In genomic region chrX:121456315-121456714, GRCh38 we compare ENCODE assay signal across 15 cellular contexts.
DNase-seq lines count a peak whose midpoint lies in the region; ATAC-seq, FAIRE-seq and TF ChIP-seq lines count a peak whose summit lies in the region.
"Had no signal": no experiment of that assay in that cellular context is flagged by ENCODE, and none has a peak within 500 bp of the region (broad histone marks: within the 10 kb centered on the region; RNA-seq: fewer than 3 reads in every experiment).

No MANE protein-coding gene starts in this region.

- CTCF ChIA-PET in GM12878 (lab: Yijun Ruan, JAX), result no interaction called here
- CTCF ChIA-PET in activated CD4-positive, alpha-beta memory T cell treated with anti-CD3 and anti-CD28 coated beads for 36 hours (lab: Charles Lee), result no interaction called here

- H3K4me3 ChIP-seq in GM12878, result no peak overlapping the region
- H3K4me3 ChIP-seq: lung had no signal

- TF ChIP-seq POLR2A in GM12878 (IDR thresholded peaks at IDR 0.05; ENCODE audit: low read depth, low read length), result no peak

- no peaks in the 10 kb centered on the region for H3K27me3 Mint-ChIP-seq in activated CD4-positive, alpha-beta memory T cell treated with anti-CD3 and anti-CD28 coated beads for 36 hours
- H3K27me3 Mint-ChIP-seq: activated CD4-positive, alpha-beta memory T cell treated with anti-CD3 and anti-CD28 coated beads, Interleukin-2, amount 10 ng/mL, durations not matched to agents 7 days and 5 days had no signal

- no peak for TF ChIP-seq EP300 in GM12878 (IDR thresholded peaks at IDR 0.05; ENCODE audit: borderline replicate concordance in 1 of 2, control insufficient read depth in 1 of 2, low read depth in 2 of 2, low read length in 2 of 2)

- H3K9me3 ChIP-seq in GM12878 (replicated peaks; ENCODE audit: control insufficient read depth, insufficient read depth, low read length), result no peaks in the 10 kb centered on the region
- H3K9me3 ChIP-seq: Caco-2 had no signal

- H3K79me2 ChIP-seq in GM12878 (ENCODE audit: control insufficient read depth, insufficient read depth, low read length), result no peaks in the 10 kb centered on the region

- H3K27ac ChIP-seq in GM12878 (ENCODE audit: control insufficient read depth, insufficient read depth), result no peak overlapping the region

- no peak overlapping the region for H3K4me3 Mint-ChIP-seq in activated CD4-positive, alpha-beta memory T cell treated with anti-CD3 and anti-CD28 coated beads for 36 hours
- H3K4me3 Mint-ChIP-seq: activated CD4-positive, alpha-beta memory T cell treated with anti-CD3 and anti-CD28 coated beads, Interleukin-2, amount 10 ng/mL, durations not matched to agents 7 days and 5 days had no signal

- RAD21 ChIA-PET in GM12878 (lab: Charles Lee; ENCODE audit: unreplicated experiment), result interaction anchor here (1.0 kb wide), 1 partner anchor 201 kb away, joined by 3 read pairs; no protein-coding TSS in a partner anchor

- SMC1A ChIA-PET in GM12878 (lab: Charles Lee; ENCODE audit: uncharacterized antibody, unreplicated experiment), result interaction anchor here (1.0 to 1.1 kb wide), 2 partner anchors 134 to 459 kb away, joined by 3 read pairs; no protein-coding TSS in a partner anchor

- no peaks in the 10 kb centered on the region for H3K36me3 Mint-ChIP-seq in activated CD4-positive, alpha-beta memory T cell treated with anti-CD3 and anti-CD28 coated beads for 36 hours

- WGBS in GM12878 (ENCODE audit: insufficient coverage, insufficient replicate concordance, low lambda C conversion rate, missing lambda C conversion rate), result 21% methylated on average over 3 of the region's 3 CpGs

- H4K20me1 ChIP-seq in GM12878 (ENCODE audit: control insufficient read depth, insufficient read depth), result no peaks in the 10 kb centered on the region

- peak; percentile 44 for FAIRE-seq in GM12878 (lab: Jason Lieb, UNC)

- POLR2A ChIA-PET in GM12878 (lab: Charles Lee), result no interaction called here
- POLR2A ChIA-PET in activated CD4-positive, alpha-beta memory T cell treated with anti-CD3 and anti-CD28 coated beads for 36 hours (lab: Charles Lee), result no interaction called here

- no peak for TF ChIP-seq CTCF in GM12878 (IDR thresholded peaks at IDR 0.05 in 2 of 3, conservative IDR thresholded peaks at IDR 0.05 in 1 of 3; ENCODE audit: control insufficient read depth in 2 of 3, extremely low read depth in 1 of 3, insufficient read depth in 1 of 3, low read depth in 3 of 3, low read length in 3 of 3)

- H3K4me1 ChIP-seq in GM12878 (ENCODE audit: control insufficient read depth, insufficient read depth, low read length), result no peaks in the 10 kb centered on the region
- H3K4me1 ChIP-seq: Caco-2 had no signal

- in situ Hi-C loops in GM12878 (cut with MboI), result no loop called here

- H3K27me3 ChIP-seq in GM12878 (replicated peaks in 1 of 2; ENCODE audit: control insufficient read depth in 2 of 2, insufficient read depth in 2 of 2, low read length in 1 of 2), result no peaks in the 10 kb centered on the region

- H3K9me3 Mint-ChIP-seq in activated CD4-positive, alpha-beta memory T cell treated with anti-CD3 and anti-CD28 coated beads for 36 hours, result no peaks in the 10 kb centered on the region
- H3K9me3 Mint-ChIP-seq: activated CD4-positive, alpha-beta memory T cell treated with anti-CD3 and anti-CD28 coated beads, Interleukin-2, amount 10 ng/mL, durations not matched to agents 7 days and 5 days had no signal

- H3K27ac Mint-ChIP-seq in activated CD4-positive, alpha-beta memory T cell treated with anti-CD3 and anti-CD28 coated beads for 36 hours, result no peak overlapping the region
- H3K27ac Mint-ChIP-seq: activated CD4-positive, alpha-beta memory T cell treated with anti-CD3 and anti-CD28 coated beads, Interleukin-2, amount 10 ng/mL, durations not matched to agents 7 days and 5 days had no signal

- intact Hi-C loops in GM12878 (cut with micrococcal nuclease; ENCODE audit: unreplicated experiment), result no loop called here
- intact Hi-C loops in activated CD4-positive, alpha-beta memory T cell treated with anti-CD3 and anti-CD28 coated beads for 36 hours (cut with micrococcal nuclease), result no loop called here

- H3K9ac ChIP-seq in GM12878 (ENCODE audit: control insufficient read depth, insufficient read depth, low read length), result no peak overlapping the region

- no peak for TF ChIP-seq RAD21 in GM12878 (IDR thresholded peaks at IDR 0.05; ENCODE audit: insufficient read depth, low read depth, low read length)

- H3K4me1 Mint-ChIP-seq in activated CD4-positive, alpha-beta memory T cell treated with anti-CD3 and anti-CD28 coated beads for 36 hours (ENCODE audit: low read depth), result peaks cover 2% of the 10 kb centered on the region
- H3K4me1 Mint-ChIP-seq: activated CD4-positive, alpha-beta memory T cell treated with anti-CD3 and anti-CD28 coated beads, Interleukin-2, amount 10 ng/mL, durations not matched to agents 7 days and 5 days had no signal

- BruUV-seq in GM12878 (replicated peaks; lab: Mats Ljungman, UMichigan), result no TSS peak

- DNase-seq in GM12878 (ENCODE audit: low read depth, low spot score) (peak; percentile 13), SIG-M5 (lab: John Stamatoyannopoulos, UW) (no peak), NCI-H2107 (lab: John Stamatoyannopoulos, UW) (no peak), HK-2 (ENCODE audit: unreplicated experiment) (no peak)
- no peak for DNase-seq in activated CD4-positive, alpha-beta memory T cell treated with anti-CD3 and anti-CD28 coated beads for 36 hours
- DNase-seq: activated CD4-positive, alpha-beta memory T cell treated with anti-CD3 and anti-CD28 coated beads, Interleukin-2, amount 10 ng/mL, durations not matched to agents 7 days and 5 days; Caco-2; head of caudate nucleus; nucleus accumbens; stimulated activated CD4-positive, alpha-beta T cell treated with anti-CD3 and anti-CD28 coated beads, Interleukin-15, amount 100 ng/mL, for 24 hours; T-helper 1 cell had no signal

- no peaks in the 10 kb centered on the region for H3K36me3 ChIP-seq in GM12878 (ENCODE audit: control insufficient read depth in 2 of 2, insufficient read depth in 2 of 2, low read length in 1 of 2)

- no peak overlapping the region for H3K4me2 ChIP-seq in GM12878 (ENCODE audit: control insufficient read depth, insufficient read depth)

- peak; percentile 95 for ATAC-seq in GM18907 (IDR thresholded peaks at IDR 0.05; ENCODE audit: unreplicated experiment)
- peak; percentile 81 for ATAC-seq in GM21737 (IDR thresholded peaks at IDR 0.05; ENCODE audit: unreplicated experiment)
- peak; percentile 94 for ATAC-seq in HG03139 (IDR thresholded peaks at IDR 0.05; ENCODE audit: unreplicated experiment)
- peak; percentile 94 for ATAC-seq in GM12878

- no peak overlapping the region; the same call in 1 of the 2 replicates for H2AFZ ChIP-seq in GM12878 (ENCODE audit: control insufficient read depth, low read depth, low read length)

TF ChIP-seq in GM12878, 131 proteins besides CTCF, POLR2A, EP300 and RAD21:
- TF ChIP-seq ETV6 (conservative IDR thresholded peaks at IDR 0.05 in 1 of 2, IDR thresholded peaks at IDR 0.05 in 1 of 2; ENCODE audit: borderline replicate concordance in 1 of 2, low read depth in 1 of 2), result peak in 1 of 2 experiments; percentile 58; a peak in 1 of 4 replicates
- no peak for TF ChIP-seq RAD51 (IDR thresholded peaks at IDR 0.05)
- TF ChIP-seq ZBTB4 (CRISPR knock-in tag; IDR thresholded peaks at IDR 0.05), result no peak
- TF ChIP-seq USF2 (IDR thresholded peaks at IDR 0.05; ENCODE audit: borderline replicate concordance, low read depth, low read length), result no peak
- TF ChIP-seq ZNF24 (IDR thresholded peaks at IDR 0.05), result no peak
